Comparison of ENCODE assay signal across 1 cellular context in the genomic region with DNA sequence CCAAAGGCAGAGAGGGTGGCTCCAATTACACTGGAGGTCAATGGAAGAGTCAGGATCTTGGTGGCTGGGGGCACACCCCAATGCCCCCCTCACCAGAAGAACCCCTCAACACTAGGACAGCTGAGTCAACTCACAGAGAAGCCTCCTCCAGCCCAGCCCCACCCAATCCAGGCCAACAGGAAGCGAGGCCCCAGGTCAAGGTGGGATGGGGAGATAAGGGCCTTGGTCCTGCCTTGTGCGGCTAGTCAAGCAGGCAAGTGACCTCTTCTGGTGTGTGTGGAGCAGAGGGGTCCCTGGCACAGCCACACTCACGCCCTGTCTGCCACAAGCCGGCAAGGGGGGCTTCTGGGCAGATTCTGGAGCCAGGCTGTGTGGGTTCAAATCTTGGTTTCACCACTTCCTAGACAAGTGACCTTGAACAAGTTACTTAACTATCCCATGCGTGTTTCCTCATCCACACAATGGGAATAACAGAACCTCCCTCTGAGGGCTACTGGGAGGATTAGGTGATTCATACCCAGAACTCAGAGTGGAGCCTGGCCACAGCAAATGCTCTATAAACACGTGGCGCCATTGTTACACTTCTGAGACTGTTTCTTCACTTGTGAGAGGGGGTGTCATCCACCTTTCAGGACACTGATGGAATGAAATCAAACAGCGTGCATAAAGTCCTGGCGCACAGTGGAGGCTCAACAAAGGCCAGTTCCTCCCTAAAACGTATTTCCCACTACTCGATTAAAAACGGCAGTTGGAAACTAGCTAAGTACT.
TF ChIP-seq lines count a peak whose summit lies in the region.

No MANE protein-coding gene starts in this region.

TF ChIP-seq in HepG2, 621 proteins besides CTCF, POLR2A, EP300 and RAD21 (continues in another document):
- no peak for TF ChIP-seq DMAP1 (CRISPR knock-in tag; IDR thresholded peaks at IDR 0.05)
- TF ChIP-seq ZFP1 (CRISPR knock-in tag; IDR thresholded peaks at IDR 0.05): no peak
- TF ChIP-seq ZNF383 (CRISPR knock-in tag; IDR thresholded peaks at IDR 0.05; ENCODE audit: borderline replicate concordance): no peak
- TF ChIP-seq ATF4 (CRISPR knock-in tag; IDR thresholded peaks at IDR 0.05): no peak
- TF ChIP-seq, protein P1, sequence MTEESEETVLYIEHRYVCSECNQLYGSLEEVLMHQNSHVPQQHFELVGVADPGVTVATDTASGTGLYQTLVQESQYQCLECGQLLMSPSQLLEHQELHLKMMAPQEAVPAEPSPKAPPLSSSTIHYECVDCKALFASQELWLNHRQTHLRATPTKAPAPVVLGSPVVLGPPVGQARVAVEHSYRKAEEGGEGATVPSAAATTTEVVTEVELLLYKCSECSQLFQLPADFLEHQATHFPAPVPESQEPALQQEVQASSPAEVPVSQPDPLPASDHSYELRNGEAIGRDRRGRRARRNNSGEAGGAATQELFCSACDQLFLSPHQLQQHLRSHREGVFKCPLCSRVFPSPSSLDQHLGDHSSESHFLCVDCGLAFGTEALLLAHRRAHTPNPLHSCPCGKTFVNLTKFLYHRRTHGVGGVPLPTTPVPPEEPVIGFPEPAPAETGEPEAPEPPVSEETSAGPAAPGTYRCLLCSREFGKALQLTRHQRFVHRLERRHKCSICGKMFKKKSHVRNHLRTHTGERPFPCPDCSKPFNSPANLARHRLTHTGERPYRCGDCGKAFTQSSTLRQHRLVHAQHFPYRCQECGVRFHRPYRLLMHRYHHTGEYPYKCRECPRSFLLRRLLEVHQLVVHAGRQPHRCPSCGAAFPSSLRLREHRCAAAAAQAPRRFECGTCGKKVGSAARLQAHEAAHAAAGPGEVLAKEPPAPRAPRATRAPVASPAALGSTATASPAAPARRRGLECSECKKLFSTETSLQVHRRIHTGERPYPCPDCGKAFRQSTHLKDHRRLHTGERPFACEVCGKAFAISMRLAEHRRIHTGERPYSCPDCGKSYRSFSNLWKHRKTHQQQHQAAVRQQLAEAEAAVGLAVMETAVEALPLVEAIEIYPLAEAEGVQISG (CRISPR knock-in tag; IDR thresholded peaks at IDR 0.05): no peak
- TF ChIP-seq ARNTL (CRISPR knock-in tag; IDR thresholded peaks at IDR 0.05): no peak
- TF ChIP-seq, protein P2, sequence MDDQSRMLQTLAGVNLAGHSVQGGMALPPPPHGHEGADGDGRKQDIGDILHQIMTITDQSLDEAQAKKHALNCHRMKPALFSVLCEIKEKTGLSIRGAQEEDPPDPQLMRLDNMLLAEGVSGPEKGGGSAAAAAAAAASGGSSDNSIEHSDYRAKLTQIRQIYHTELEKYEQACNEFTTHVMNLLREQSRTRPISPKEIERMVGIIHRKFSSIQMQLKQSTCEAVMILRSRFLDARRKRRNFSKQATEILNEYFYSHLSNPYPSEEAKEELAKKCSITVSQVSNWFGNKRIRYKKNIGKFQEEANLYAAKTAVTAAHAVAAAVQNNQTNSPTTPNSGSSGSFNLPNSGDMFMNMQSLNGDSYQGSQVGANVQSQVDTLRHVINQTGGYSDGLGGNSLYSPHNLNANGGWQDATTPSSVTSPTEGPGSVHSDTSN (CRISPR knock-in tag; IDR thresholded peaks at IDR 0.05; ENCODE audit: borderline replicate concordance): no peak
- TF ChIP-seq CEBPB (IDR thresholded peaks at IDR 0.05; ENCODE audit: borderline replicate concordance, low read depth, low read length): 0 out of 2 replicates have a peak, but pooled peaks have one; percentile 21
- TF ChIP-seq ELF3 (CRISPR knock-in tag; IDR thresholded peaks at IDR 0.05): 0 out of 2 replicates have a peak, but pooled peaks have one; percentile 15
- no peak for TF ChIP-seq MTERF4 (CRISPR knock-in tag; IDR thresholded peaks at IDR 0.05)
- no peak for TF ChIP-seq ZNF746 (CRISPR knock-in tag; IDR thresholded peaks at IDR 0.05)
- TF ChIP-seq RFX3 (CRISPR knock-in tag; IDR thresholded peaks at IDR 0.05): no peak
- TF ChIP-seq ZNF776 (CRISPR knock-in tag; IDR thresholded peaks at IDR 0.05): no peak
- no peak for TF ChIP-seq EED (CRISPR knock-in tag; IDR thresholded peaks at IDR 0.05)
- TF ChIP-seq EZH2 (conservative IDR thresholded peaks at IDR 0.05; ENCODE audit: low read depth, low read length): no peak
- no peak for TF ChIP-seq ZNF772 (CRISPR knock-in tag; IDR thresholded peaks at IDR 0.05)
- TF ChIP-seq, protein P3, sequence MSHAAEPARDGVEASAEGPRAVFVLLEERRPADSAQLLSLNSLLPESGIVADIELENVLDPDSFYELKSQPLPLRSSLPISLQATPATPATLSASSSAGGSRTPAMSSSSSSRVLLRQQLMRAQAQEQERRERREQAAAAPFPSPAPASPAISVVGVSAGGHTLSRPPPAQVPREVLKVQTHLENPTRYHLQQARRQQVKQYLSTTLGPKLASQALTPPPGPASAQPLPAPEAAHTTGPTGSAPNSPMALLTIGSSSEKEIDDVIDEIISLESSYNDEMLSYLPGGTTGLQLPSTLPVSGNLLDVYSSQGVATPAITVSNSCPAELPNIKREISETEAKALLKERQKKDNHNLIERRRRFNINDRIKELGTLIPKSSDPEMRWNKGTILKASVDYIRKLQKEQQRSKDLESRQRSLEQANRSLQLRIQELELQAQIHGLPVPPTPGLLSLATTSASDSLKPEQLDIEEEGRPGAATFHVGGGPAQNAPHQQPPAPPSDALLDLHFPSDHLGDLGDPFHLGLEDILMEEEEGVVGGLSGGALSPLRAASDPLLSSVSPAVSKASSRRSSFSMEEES (CRISPR knock-in tag; IDR thresholded peaks at IDR 0.05): no peak
- TF ChIP-seq HDAC2 (CRISPR knock-in tag; IDR thresholded peaks at IDR 0.05): no peak
- peak; percentile 28; the same call in 1 of the 2 replicates for TF ChIP-seq SAP130 (CRISPR knock-in tag; IDR thresholded peaks at IDR 0.05; ENCODE audit: low read depth)
- TF ChIP-seq IRF1 (CRISPR knock-in tag; IDR thresholded peaks at IDR 0.05; ENCODE audit: low read depth): no peak
- TF ChIP-seq ZNF20 (CRISPR knock-in tag; IDR thresholded peaks at IDR 0.05): no peak
- no peak for TF ChIP-seq HNRNPK (IDR thresholded peaks at IDR 0.05; ENCODE audit: low read depth, low read length, poor library complexity, severe bottlenecking)
- TF ChIP-seq ONECUT2 (CRISPR knock-in tag; IDR thresholded peaks at IDR 0.05): no peak
- no peak for TF ChIP-seq HIC2 (CRISPR knock-in tag; IDR thresholded peaks at IDR 0.05; ENCODE audit: low read depth)
- TF ChIP-seq HOXA3 (CRISPR knock-in tag; IDR thresholded peaks at IDR 0.05): peak; percentile 19; the same call in 1 of the 2 replicates
- no peak for TF ChIP-seq YEATS2 (CRISPR knock-in tag; IDR thresholded peaks at IDR 0.05; ENCODE audit: borderline replicate concordance)
- no peak for TF ChIP-seq KAT8 (CRISPR knock-in tag; IDR thresholded peaks at IDR 0.05)
- TF ChIP-seq SNAPC5 (CRISPR knock-in tag; IDR thresholded peaks at IDR 0.05; ENCODE audit: borderline replicate concordance): no peak
- no peak for TF ChIP-seq ZNF24 (IDR thresholded peaks at IDR 0.05)
- TF ChIP-seq ZNF629 (CRISPR knock-in tag; conservative IDR thresholded peaks at IDR 0.05): peak; percentile 77
- no peak for TF ChIP-seq ZNF569 (CRISPR knock-in tag; IDR thresholded peaks at IDR 0.05; ENCODE audit: borderline replicate concordance)
- TF ChIP-seq, protein P4, sequence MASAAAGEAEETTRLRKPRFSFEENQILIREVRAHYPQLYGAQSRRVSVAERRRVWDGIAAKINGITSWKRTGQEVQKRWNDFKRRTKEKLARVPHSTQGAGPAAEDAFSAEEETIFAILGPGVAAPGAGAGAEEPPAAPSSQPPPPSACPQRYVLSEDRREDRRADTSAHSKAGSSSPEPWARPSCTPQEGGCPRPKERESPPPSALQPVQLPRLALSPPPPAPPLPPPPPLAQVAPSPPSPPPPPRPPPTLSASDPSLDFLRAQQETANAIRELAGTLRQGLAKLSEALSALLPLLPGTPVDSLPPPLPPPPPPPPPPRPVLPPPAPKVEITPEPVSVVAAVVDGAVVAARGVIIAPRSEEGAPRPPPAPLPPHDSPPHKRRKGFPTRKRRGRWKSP (CRISPR knock-in tag; IDR thresholded peaks at IDR 0.05): no peak
- TF ChIP-seq ZBTB10 (CRISPR knock-in tag; IDR thresholded peaks at IDR 0.05; ENCODE audit: borderline replicate concordance): no peak
- no peak for TF ChIP-seq AKAP8 (CRISPR knock-in tag; IDR thresholded peaks at IDR 0.05)
- TF ChIP-seq SMAD1 (CRISPR knock-in tag; IDR thresholded peaks at IDR 0.05; ENCODE audit: borderline replicate concordance, low read depth): no peak
- peak; percentile 63 for TF ChIP-seq FOSL2 (CRISPR knock-in tag; IDR thresholded peaks at IDR 0.05)
- no peak for TF ChIP-seq SNAI1 (CRISPR knock-in tag; IDR thresholded peaks at IDR 0.05; ENCODE audit: borderline replicate concordance)
- TF ChIP-seq ZNF775 (CRISPR knock-in tag; IDR thresholded peaks at IDR 0.05; ENCODE audit: borderline replicate concordance): no peak
- TF ChIP-seq RFXAP (CRISPR knock-in tag; IDR thresholded peaks at IDR 0.05; ENCODE audit: borderline replicate concordance): no peak
- no peak for TF ChIP-seq SPEN (CRISPR knock-in tag; IDR thresholded peaks at IDR 0.05; ENCODE audit: low read depth)
- TF ChIP-seq, protein P5, sequence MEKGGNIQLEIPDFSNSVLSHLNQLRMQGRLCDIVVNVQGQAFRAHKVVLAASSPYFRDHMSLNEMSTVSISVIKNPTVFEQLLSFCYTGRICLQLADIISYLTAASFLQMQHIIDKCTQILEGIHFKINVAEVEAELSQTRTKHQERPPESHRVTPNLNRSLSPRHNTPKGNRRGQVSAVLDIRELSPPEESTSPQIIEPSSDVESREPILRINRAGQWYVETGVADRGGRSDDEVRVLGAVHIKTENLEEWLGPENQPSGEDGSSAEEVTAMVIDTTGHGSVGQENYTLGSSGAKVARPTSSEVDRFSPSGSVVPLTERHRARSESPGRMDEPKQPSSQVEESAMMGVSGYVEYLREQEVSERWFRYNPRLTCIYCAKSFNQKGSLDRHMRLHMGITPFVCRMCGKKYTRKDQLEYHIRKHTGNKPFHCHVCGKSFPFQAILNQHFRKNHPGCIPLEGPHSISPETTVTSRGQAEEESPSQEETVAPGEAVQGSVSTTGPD (CRISPR knock-in tag; IDR thresholded peaks at IDR 0.05): no peak
- TF ChIP-seq TAF1 (CRISPR knock-in tag; IDR thresholded peaks at IDR 0.05): 0 out of 2 replicates have a peak, but pooled peaks have one; percentile 4
- TF ChIP-seq ZNF878 (CRISPR knock-in tag; IDR thresholded peaks at IDR 0.05): no peak
- TF ChIP-seq ZFP82 (CRISPR knock-in tag; IDR thresholded peaks at IDR 0.05; ENCODE audit: borderline replicate concordance): no peak
- no peak for TF ChIP-seq ZNF180 (CRISPR knock-in tag; IDR thresholded peaks at IDR 0.05; ENCODE audit: borderline replicate concordance, low read depth)
- TF ChIP-seq U2AF1 (optimal IDR thresholded peaks at IDR 0.05; ENCODE audit: low read depth, low read length): no peak
- TF ChIP-seq ZFP36L2 (CRISPR knock-in tag; IDR thresholded peaks at IDR 0.05): no peak
- no peak for TF ChIP-seq HNRNPH1 (optimal IDR thresholded peaks at IDR 0.05; ENCODE audit: low read depth, low read length)
- no peak for TF ChIP-seq IKZF4 (CRISPR knock-in tag; IDR thresholded peaks at IDR 0.05; ENCODE audit: borderline replicate concordance, low read depth, not compliant biosample characterization)
- TF ChIP-seq PTBP1 (IDR thresholded peaks at IDR 0.05; ENCODE audit: low read depth, low read length, poor library complexity, severe bottlenecking): no peak
- no peak for TF ChIP-seq ZSCAN12 (CRISPR knock-in tag; IDR thresholded peaks at IDR 0.05)
